Comparison of ENCODE assay signal across 37 cellular contexts in the genomic region with DNA sequence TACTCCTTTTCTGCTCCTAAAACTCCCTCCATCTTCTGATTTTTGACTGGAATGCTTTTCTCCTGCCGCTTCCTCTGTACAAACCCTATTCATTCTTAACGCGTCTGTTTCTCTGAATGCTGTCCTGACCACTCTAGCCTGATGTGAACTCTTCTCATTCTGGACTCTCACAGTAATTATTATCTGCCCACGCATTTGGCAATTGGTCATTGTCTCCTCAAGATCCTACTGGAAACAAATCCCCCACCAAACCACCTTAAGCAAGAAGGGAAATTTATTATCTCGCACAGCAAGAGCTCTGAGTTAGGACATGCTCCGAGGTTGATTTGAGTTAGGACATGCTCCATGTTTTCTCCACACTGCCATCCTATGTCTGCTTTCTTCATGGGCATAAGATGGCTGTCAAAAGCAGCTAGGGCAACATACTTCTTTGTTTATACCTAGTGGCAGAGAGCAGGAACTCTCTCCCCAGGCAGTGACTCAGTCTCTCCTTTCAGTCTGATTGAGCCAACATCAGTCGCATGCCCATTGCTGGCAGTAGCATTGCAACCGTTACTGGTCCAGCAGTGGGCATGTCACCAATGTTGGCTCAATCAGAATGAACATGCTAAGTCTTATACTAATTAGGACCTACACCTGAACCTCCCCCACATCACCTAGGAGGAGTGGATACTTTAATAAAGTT.
DNase-seq lines count a peak whose midpoint lies in the region; ATAC-seq, FAIRE-seq and TF ChIP-seq lines count a peak whose summit lies in the region.
"Had no signal": no experiment of that assay in that cellular context is flagged by ENCODE, and none has a peak within 500 bp of the region (broad histone marks: within the 10 kb centered on the region; RNA-seq: fewer than 3 reads in every experiment).

No MANE protein-coding gene starts in this region.

- no peak overlapping the region for H3K23ac ChIP-seq in H1 (ENCODE audit: insufficient read length)

- DNase-seq in activated T-cell treated with anti-CD3 and anti-CD28 coated beads, Interleukin-2, amount 50 U/mL, for 72 hours, result peak; percentile 12 to 28
- no peak for DNase-seq in activated T-cell treated with anti-CD3 and anti-CD28 coated beads, Interleukin-2, amount 50 U/mL, for 1 hour
- DNase-seq in MM.1S (no peak), H1 (ENCODE audit: low read depth in 1 of 2, low spot score in 2 of 2) (no peak), smooth muscle cell (lab: John Stamatoyannopoulos, UW; ENCODE audit: unreplicated experiment) (no peak), NCI-H1930 (lab: John Stamatoyannopoulos, UW) (no peak), Calu3 (no peak)
- DNase-seq: activated CD4-positive, alpha-beta T cell treated with anti-CD3 and anti-CD28 coated beads, Interleukin-2, amount 50 U/mL, for 4 hours; activated CD4-positive, CD25-positive, alpha-beta regulatory T cell; activated CD8-positive, alpha-beta memory T cell treated with anti-CD3 and anti-CD28 coated beads, Interleukin-2, amount 50 U/mL, for 48 hours; activated effector memory CD4-positive, alpha-beta T cell treated with anti-CD3 and anti-CD28 coated beads, Interleukin-2, amount 50 U/mL, for 16 hours; CD4-positive, alpha-beta memory T cell; DMS 273 treated with DMSO at 0.1 percent for 48 hours; hippocampal formation; KBM-7; left colon; NCI-H1417 treated with DMSO at 0.1 percent for 48 hours; NCI-H2081; NCI-H226; NCI-H526 treated with DMSO at 0.1 percent for 48 hours; ovary; retina; Right ventricle myocardium superior; T-helper 17 cell had no signal

- intact Hi-C loops in Calu3 (cut with micrococcal nuclease; ENCODE audit: unreplicated experiment), result no loop called here

- H3K27me3 ChIP-seq in MM.1S (replicated peaks; ENCODE audit: insufficient read depth, low read length) (no peaks in the 10 kb centered on the region), H1 (replicated peaks in 1 of 4; ENCODE audit: control insufficient read depth in 3 of 4, extremely low read depth in 1 of 4, insufficient read depth in 3 of 4, low read length in 3 of 4) (no peaks in the 10 kb centered on the region; a peak in 2 of 7 replicates), smooth muscle cell (ENCODE audit: low read depth) (no peaks in the 10 kb centered on the region)
- H3K27me3 ChIP-seq: ovary, vagina had no signal

- H3K79me2 ChIP-seq in MM.1S (ENCODE audit: low read length), result no peaks in the 10 kb centered on the region
- H3K79me2 ChIP-seq in H1 (ENCODE audit: control insufficient read depth in 1 of 2, insufficient read depth in 2 of 2, low read length in 2 of 2), result no peaks in the 10 kb centered on the region
- H3K79me2 ChIP-seq in smooth muscle cell (ENCODE audit: low read depth), result no peaks in the 10 kb centered on the region

- no peaks in the 10 kb centered on the region for H3K9me3 ChIP-seq in MM.1S (replicated peaks; ENCODE audit: insufficient read depth, low read length)
- no peaks in the 10 kb centered on the region for H3K9me3 ChIP-seq in H1 (ENCODE audit: insufficient read depth in 2 of 2, low read depth in 1 of 2, low read length in 1 of 2)
- no peaks in the 10 kb centered on the region for H3K9me3 ChIP-seq in smooth muscle cell (replicated peaks; ENCODE audit: low read depth)
- H3K9me3 ChIP-seq: A549, ovary, vagina had no signal

- no peak overlapping the region for H4K8ac ChIP-seq in H1 (ENCODE audit: extremely low read depth, insufficient read depth, low read length)

- H3F3A ChIP-seq in MM.1S (ENCODE audit: insufficient read depth, low read length), result peaks cover 28% of the 10 kb centered on the region
- peaks cover 8% of the 10 kb centered on the region for H3F3A ChIP-seq in smooth muscle cell (ENCODE audit: low read depth)

- TF ChIP-seq EP300 in H1 (IDR thresholded peaks at IDR 0.05; ENCODE audit: borderline replicate concordance in 1 of 2, low read depth in 2 of 2, low read length in 2 of 2), result no peak

- peaks cover 27% of the 10 kb centered on the region for H3K27me3 Mint-ChIP-seq in activated T-cell treated with anti-CD3 and anti-CD28 coated beads, Interleukin-2, amount 50 U/mL, for 72 hours (ENCODE audit: low read depth)
- H3K27me3 Mint-ChIP-seq in Calu3 (ENCODE audit: unreplicated experiment), result no peaks in the 10 kb centered on the region
- H3K27me3 Mint-ChIP-seq: CD4-positive, alpha-beta memory T cell; memory B cell; T-helper 17 cell had no signal

- H3K14ac ChIP-seq in H1 (ENCODE audit: insufficient read length), result no peak overlapping the region

- no peak overlapping the region for H2BK20ac ChIP-seq in H1 (ENCODE audit: low read length)

- no peak overlapping the region for H3K4me3 Mint-ChIP-seq in activated T-cell treated with anti-CD3 and anti-CD28 coated beads, Interleukin-2, amount 50 U/mL, for 72 hours
- no peak overlapping the region for H3K4me3 Mint-ChIP-seq in Calu3 (ENCODE audit: low read depth, unreplicated experiment)
- H3K4me3 Mint-ChIP-seq: memory B cell; neural crest cell; stimulated activated naive CD8-positive, alpha-beta T cell treated with anti-CD3 and anti-CD28 coated beads, Interleukin-15, amount 100 ng/mL, for 72 hours; T-helper 17 cell had no signal

- peaks cover 28% of the 10 kb centered on the region for H3K4me1 Mint-ChIP-seq in activated T-cell treated with anti-CD3 and anti-CD28 coated beads, Interleukin-2, amount 50 U/mL, for 72 hours (ENCODE audit: low read depth)
- H3K4me1 Mint-ChIP-seq in Calu3 (ENCODE audit: low read depth, unreplicated experiment), result peaks cover 18% of the 10 kb centered on the region

- H3K4me2 ChIP-seq in MM.1S (ENCODE audit: low read depth, low read length) (peak overlapping the region; percentile 81), H1 (ENCODE audit: insufficient read depth in 1 of 2, low read depth in 2 of 2, low read length in 2 of 2) (no peak overlapping the region), smooth muscle cell (no peak overlapping the region)
- H3K4me2 ChIP-seq: A549 had no signal

- H3K27ac ChIP-seq in MM.1S (ENCODE audit: low read length) (peak overlapping the region; percentile 96; the same call in 1 of the 2 replicates), H1 (ENCODE audit: low read depth, low read length) (no peak overlapping the region), smooth muscle cell (ENCODE audit: low read depth) (peak overlapping the region; percentile 93)
- H3K27ac ChIP-seq: A549, ovary had no signal

- peak overlapping the region; percentile 56; the same call in 1 of the 2 replicates for H3K4me3 ChIP-seq in MM.1S (ENCODE audit: low read length)
- H3K4me3 ChIP-seq in H1 (ENCODE audit: extremely low read depth in 1 of 4, insufficient read depth in 2 of 4, low read depth in 3 of 4, low read length in 4 of 4), result no peak overlapping the region
- H3K4me3 ChIP-seq in smooth muscle cell, result no peak overlapping the region
- H3K4me3 ChIP-seq: A549, ovary, skin epidermis, vagina had no signal

- no peak for TF ChIP-seq POLR2A in H1 (IDR thresholded peaks at IDR 0.05; ENCODE audit: control extremely low read depth in 1 of 2, low read depth in 2 of 2, low read length in 2 of 2)

- H2AK5ac ChIP-seq in H1 (ENCODE audit: low read depth, low read length), result no peak overlapping the region

- no peak for FAIRE-seq in H1 (lab: Jason Lieb, UNC)
- FAIRE-seq: A549, endothelial cell of umbilical vein, GM12891, H54, TTC549 had no signal

- H3K18ac ChIP-seq in H1 (ENCODE audit: extremely low read depth, low read length), result no peak overlapping the region

- no peak overlapping the region for H3K56ac ChIP-seq in H1 (replicated peaks; ENCODE audit: insufficient read length, low read depth, low read length)

- no TSS peak for BruUV-seq in Calu3 (replicated peaks; lab: Mats Ljungman, UMichigan)

- H3K4me1 ChIP-seq in MM.1S (ENCODE audit: low read length), result peaks cover 45% of the 10 kb centered on the region
- no peaks in the 10 kb centered on the region for H3K4me1 ChIP-seq in H1 (replicated peaks in 1 of 4; ENCODE audit: control insufficient read depth in 3 of 4, insufficient read depth in 4 of 4, low read length in 3 of 4)
- no peaks in the 10 kb centered on the region for H3K4me1 ChIP-seq in smooth muscle cell (ENCODE audit: low read depth)

- H3K9ac ChIP-seq in MM.1S (ENCODE audit: low read length), result peak overlapping the region; percentile 63; the same call in 1 of the 2 replicates
- H3K9ac ChIP-seq in H1 (replicated peaks in 1 of 4; ENCODE audit: extremely low read depth in 1 of 4, low read depth in 3 of 4, low read length in 3 of 4), result no peak overlapping the region
- no peak overlapping the region for H3K9ac ChIP-seq in smooth muscle cell (ENCODE audit: low read depth)

- no peak overlapping the region for H2BK5ac ChIP-seq in H1 (ENCODE audit: low read depth, low read length)

- H4K20me1 ChIP-seq in MM.1S (ENCODE audit: insufficient read depth, low read length) (no peaks in the 10 kb centered on the region), H1 (replicated peaks in 1 of 2; ENCODE audit: control insufficient read depth in 1 of 2, insufficient read depth in 2 of 2, low read length in 2 of 2) (no peaks in the 10 kb centered on the region), smooth muscle cell (ENCODE audit: low read depth) (no peaks in the 10 kb centered on the region)

- no peak overlapping the region for H2BK15ac ChIP-seq in H1 (ENCODE audit: low read length)

- peaks cover 2% of the 10 kb centered on the region in 2 donors for H3K9me3 Mint-ChIP-seq in activated T-cell treated with anti-CD3 and anti-CD28 coated beads, Interleukin-2, amount 50 U/mL, for 72 hours
- no peaks in the 10 kb centered on the region for H3K9me3 Mint-ChIP-seq in Calu3 (ENCODE audit: low read depth, unreplicated experiment)
- H3K9me3 Mint-ChIP-seq: memory B cell, neural crest cell had no signal

- no peak overlapping the region for H3K4ac ChIP-seq in H1 (replicated peaks; ENCODE audit: insufficient read length, low read depth, low read length)

- H2BK12ac ChIP-seq in H1 (ENCODE audit: low read depth, low read length), result no peak overlapping the region

- H3K27ac Mint-ChIP-seq in activated T-cell treated with anti-CD3 and anti-CD28 coated beads, Interleukin-2, amount 50 U/mL, for 72 hours, result peak overlapping the region; percentile 73
- no peak overlapping the region for H3K27ac Mint-ChIP-seq in Calu3 (ENCODE audit: unreplicated experiment)
- H3K27ac Mint-ChIP-seq: CD4-positive, alpha-beta memory T cell; stimulated activated naive CD8-positive, alpha-beta T cell treated with anti-CD3 and anti-CD28 coated beads, Interleukin-15, amount 100 ng/mL, for 72 hours; T-helper 17 cell had no signal

- no peaks in the 10 kb centered on the region for H3K9me2 ChIP-seq in MM.1S (replicated peaks; ENCODE audit: insufficient read depth, low read length)

- no peak for TF ChIP-seq CTCF in MM.1S (IDR thresholded peaks at IDR 0.05; ENCODE audit: low read length)
- no peak for TF ChIP-seq CTCF in H1 (IDR thresholded peaks at IDR 0.05; ENCODE audit: control extremely low read depth in 1 of 3, insufficient read depth in 1 of 3, low read depth in 1 of 3, low read length in 3 of 3)
- TF ChIP-seq CTCF in smooth muscle cell (IDR thresholded peaks at IDR 0.05; ENCODE audit: borderline replicate concordance, insufficient read depth, poor library complexity, severe bottlenecking), result no peak
- TF ChIP-seq CTCF in Calu3 (IDR thresholded peaks at IDR 0.05; ENCODE audit: unreplicated experiment), result no peak

- H3K23me2 ChIP-seq in H1 (ENCODE audit: low read depth, low read length), result no peaks in the 10 kb centered on the region

- POLR2A ChIA-PET in H1 (lab: Charles Lee; ENCODE audit: partially characterized antibody), result no interaction called here

- peaks cover 0 to 2% of the 10 kb centered on the region in 2 donors for H3K36me3 Mint-ChIP-seq in activated T-cell treated with anti-CD3 and anti-CD28 coated beads, Interleukin-2, amount 50 U/mL, for 72 hours (ENCODE audit: insufficient read depth in 2 of 2)
- H3K36me3 Mint-ChIP-seq in Calu3 (ENCODE audit: insufficient read depth, unreplicated experiment), result no peaks in the 10 kb centered on the region
- H3K36me3 Mint-ChIP-seq: CD4-positive, alpha-beta memory T cell had no signal

- H4K91ac ChIP-seq in H1 (replicated peaks; ENCODE audit: insufficient read length, low read length), result no peak overlapping the region

- no peaks in the 10 kb centered on the region for H3K79me1 ChIP-seq in H1 (ENCODE audit: low read depth, low read length)

- no peak for TF ChIP-seq RAD21 in H1 (IDR thresholded peaks at IDR 0.05 in 1 of 2, conservative IDR thresholded peaks at IDR 0.05 in 1 of 2; ENCODE audit: low read depth in 2 of 2, low read length in 2 of 2)

- H4K5ac ChIP-seq in H1 (ENCODE audit: insufficient read length, low read depth, low read length), result no peak overlapping the region

- no peak overlapping the region for H2BK120ac ChIP-seq in H1 (replicated peaks; ENCODE audit: low read depth, low read length)

- H3K36me3 ChIP-seq in MM.1S (replicated peaks; ENCODE audit: insufficient read depth, low read length) (no peaks in the 10 kb centered on the region), H1 (ENCODE audit: control insufficient read depth in 2 of 4, insufficient read depth in 4 of 4, low read length in 3 of 4) (no peaks in the 10 kb centered on the region), smooth muscle cell (ENCODE audit: low read depth) (no peaks in the 10 kb centered on the region)
- H3K36me3 ChIP-seq: ovary, vagina had no signal

- CTCF ChIA-PET in H1 (lab: Charles Lee; ENCODE audit: partially characterized antibody), result interaction anchor here (0.7 to 1.6 kb wide), 2 partner anchors 41 to 45 kb away, joined by 3 to 4 read pairs; no protein-coding TSS in a partner anchor
- CTCF ChIA-PET in Calu3 (lab: Charles Lee), result interaction anchor here (1.1 to 1.3 kb wide), 2 partner anchors 9 to 21 kb away, joined by 3 to 4 read pairs; no protein-coding TSS in a partner anchor

- H2AFZ ChIP-seq in MM.1S (ENCODE audit: low read length) (peak overlapping the region; percentile 65; the same call in 1 of the 2 replicates), H1 (ENCODE audit: low read length) (peak overlapping the region; percentile 46), smooth muscle cell (ENCODE audit: low read depth) (no peak overlapping the region)

- peak; percentile 58 to 72 for ATAC-seq in activated T-cell treated with anti-CD3 and anti-CD28 coated beads, Interleukin-2, amount 50 U/mL, for 72 hours (replicated peaks in 1 of 2)
- ATAC-seq in GM18861 (IDR thresholded peaks at IDR 0.05; ENCODE audit: unreplicated experiment), result no peak
- ATAC-seq: A549; left colon; Panc1; SK-N-SH treated with all-trans-retinoic acid at 6 μM for 48 hours; stimulated activated naive CD8-positive, alpha-beta T cell treated with anti-CD3 and anti-CD28 coated beads, Interleukin-15, amount 100 ng/mL, for 72 hours; T-helper 17 cell had no signal

- 93% methylated on average over 8 of the region's 8 CpGs; no CpG with 5 or more reads in 1 of the 2 experiments for WGBS in H1 (ENCODE audit: extremely low coverage in 1 of 2, insufficient coverage in 1 of 2, insufficient read length in 1 of 2, insufficient replicate concordance in 2 of 2, low coverage in 1 of 2, low lambda C conversion rate in 2 of 2, missing lambda C conversion rate in 1 of 2), 2 experiments
- whole genome bisulfite sequencing in smooth muscle cell (ENCODE audit: low lambda C conversion rate), result 71% methylated on average over 8 of the region's 8 CpGs

Comparison
In these comparisons a context has a peak if more than half of its experiments do, and no peak if none do; other contexts are left out.
1. DNase-seq: peak in activated T-cell treated with anti-CD3 and anti-CD28 coated beads, Interleukin-2, amount 50 U/mL, for 72 hours (2 of 2); none in activated T-cell treated with anti-CD3 and anti-CD28 coated beads, Interleukin-2, amount 50 U/mL, for 1 hour (single experiment), MM.1S (single experiment), H1 (0 of 2), smooth muscle cell (single experiment), NCI-H1930 (0 of 2) and Calu3 (single experiment).